25 cellular contexts compared by ENCODE assay signal in genomic region chr11:101100601-101101000, GRCh38. TPM values are rescaled to one million over a fixed set of nuclear protein-coding genes. Genes with fewer than 3 reads are reported as not detected.
"Had no signal": no experiment of that assay in that cellular context is flagged by ENCODE, and none has a peak within 500 bp of the region (broad histone marks: within the 10 kb centered on the region; RNA-seq: fewer than 3 reads in every experiment).

No MANE protein-coding gene starts in this region.

- H3K27ac Mint-ChIP-seq: effector memory CD8-positive, alpha-beta T cell; naive thymus-derived CD4-positive, alpha-beta T cell; nephron; neural progenitor cell; progenitor cell of endocrine pancreas; stimulated activated effector memory CD8-positive, alpha-beta T cell treated with anti-CD3 and anti-CD28 coated beads, Interleukin-12 subunit alpha, Interleukin-12 subunit beta, amount 100 ng/mL, for 72 hours; type B pancreatic cell had no signal

- H3K36me3 ChIP-seq: gastrocnemius medialis, heart right ventricle, neural progenitor cell, sigmoid colon, stomach, thyroid gland had no signal

- H3K27me3 Mint-ChIP-seq: effector memory CD8-positive, alpha-beta T cell; naive thymus-derived CD4-positive, alpha-beta T cell; progenitor cell of endocrine pancreas; type B pancreatic cell had no signal

- H3K4me1 Mint-ChIP-seq: naive thymus-derived CD4-positive, alpha-beta T cell; nephron; neural progenitor cell; stimulated activated effector memory CD8-positive, alpha-beta T cell treated with anti-CD3 and anti-CD28 coated beads, Interleukin-12 subunit alpha, Interleukin-12 subunit beta, amount 100 ng/mL, for 72 hours had no signal

- DNase-seq: dermis blood vessel endothelial cell; effector memory CD8-positive, alpha-beta T cell; foreskin fibroblast; gastrocnemius medialis; heart right ventricle; hippocampal formation; left colon; mammary epithelial cell; mesendoderm; midbrain; naive thymus-derived CD4-positive, alpha-beta T cell; sigmoid colon; stimulated activated CD4-positive, alpha-beta T cell treated with anti-CD3 and anti-CD28 coated beads, Interleukin-2, amount 100 ng/mL, for 24 hours; stimulated activated CD4-positive, alpha-beta T cell treated with anti-CD3 and anti-CD28 coated beads, Interleukin-4, amount 100 ng/mL, for 24 hours; stimulated activated naive CD4-positive, alpha-beta T cell treated with Interleukin-2 at 50 U/mL for 16 hours; stomach; thyroid gland had no signal

- H3K4me3 ChIP-seq: coronary artery, gastrocnemius medialis, heart right ventricle, neural progenitor cell, sigmoid colon, stomach, thyroid gland had no signal

- ATAC-seq: effector memory CD8-positive, alpha-beta T cell; gastrocnemius medialis; heart right ventricle; left colon; naive thymus-derived CD4-positive, alpha-beta T cell; stimulated activated effector memory CD8-positive, alpha-beta T cell treated with anti-CD3 and anti-CD28 coated beads, Interleukin-12 subunit alpha, Interleukin-12 subunit beta, amount 100 ng/mL, for 72 hours had no signal

- H3K27me3 ChIP-seq: gastrocnemius medialis, heart right ventricle, neural progenitor cell, sigmoid colon, stomach, thyroid gland had no signal

- H3K36me3 Mint-ChIP-seq: naive thymus-derived CD4-positive, alpha-beta T cell; stimulated activated effector memory CD8-positive, alpha-beta T cell treated with anti-CD3 and anti-CD28 coated beads, Interleukin-12 subunit alpha, Interleukin-12 subunit beta, amount 100 ng/mL, for 72 hours; type B pancreatic cell had no signal

- H3K9me3 ChIP-seq: gastrocnemius medialis, sigmoid colon, thyroid gland had no signal

- H3K27ac ChIP-seq: gastrocnemius medialis, neural progenitor cell, parathyroid adenoma, stomach, thyroid gland had no signal

- H3K4me3 Mint-ChIP-seq: effector memory CD8-positive, alpha-beta T cell; naive thymus-derived CD4-positive, alpha-beta T cell; nephron; neural progenitor cell; stimulated activated effector memory CD8-positive, alpha-beta T cell treated with anti-CD3 and anti-CD28 coated beads, Interleukin-12 subunit alpha, Interleukin-12 subunit beta, amount 100 ng/mL, for 72 hours; type B pancreatic cell had no signal

- H3K4me1 ChIP-seq: neural progenitor cell, parathyroid adenoma, thyroid gland had no signal

RNA-seq across cellular contexts. Expression of gene PGR, which starts 29.0 kb away (rescaled TPM):
- total RNA-seq: dermis blood vessel endothelial cell; naive thymus-derived CD4-positive, alpha-beta T cell; progenitor cell of endocrine pancreas; skeletal muscle tissue had no signal
